Comparison of ENCODE assay signal across 37 cellular contexts in the genomic region with DNA sequence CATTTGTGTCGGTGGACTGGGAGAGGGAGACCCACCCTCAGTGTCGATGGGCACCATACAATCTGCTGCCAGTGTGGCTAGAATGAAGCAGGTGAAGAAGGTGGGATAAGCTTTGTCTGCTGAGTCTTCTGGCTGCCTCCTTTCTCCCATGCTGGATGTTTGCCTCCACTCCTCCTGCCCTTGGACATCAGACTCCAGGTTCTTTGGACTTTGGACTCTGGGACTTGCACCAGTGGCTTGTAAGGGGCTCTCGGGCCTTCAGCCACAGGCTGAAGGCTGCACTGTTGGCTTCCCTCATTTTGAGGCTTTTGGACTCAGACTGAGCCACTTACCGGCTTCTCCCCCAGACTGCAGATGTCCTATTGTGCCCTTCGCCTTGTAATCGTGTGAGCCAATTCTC. TPM values are rescaled to one million over a fixed set of nuclear protein-coding genes. Genes with fewer than 3 reads are reported as not detected.
DNase-seq lines count a peak whose midpoint lies in the region; ATAC-seq, FAIRE-seq and TF ChIP-seq lines count a peak whose summit lies in the region.
"Had no signal": no experiment of that assay in that cellular context is flagged by ENCODE, and none has a peak within 500 bp of the region (broad histone marks: within the 10 kb centered on the region; RNA-seq: fewer than 3 reads in every experiment).

No MANE protein-coding gene starts in this region.

- no peak overlapping the region for H3K27ac Mint-ChIP-seq in activated CD8-positive, alpha-beta T cell treated with anti-CD3 and anti-CD28 coated beads, Interleukin-2, amount 10 ng/mL, durations not matched to agents 7 days and 5 days
- H3K27ac Mint-ChIP-seq: B cell; CD14-positive monocyte; CD4-positive, alpha-beta memory T cell; CD4-positive, alpha-beta T cell; CD4-positive, CD25-positive, alpha-beta regulatory T cell; CD8-positive, alpha-beta T cell had no signal

- TF ChIP-seq POLR2A in HepG2 (IDR thresholded peaks at IDR 0.05; ENCODE audit: insufficient read depth in 1 of 2, low read depth in 2 of 2, low read length in 2 of 2) (no peak), right lobe of liver (IDR thresholded peaks at IDR 0.05) (no peak), gastrocnemius medialis (IDR thresholded peaks at IDR 0.05) (no peak)

- in situ Hi-C loops in HepG2 (cut with HindIII; ENCODE audit: extremely low pct_ligation_motif_present, low pct_unique_long_range_greater_than_20kb) = no loop called here
- in situ Hi-C loops in gastrocnemius medialis (cut with MboI; ENCODE audit: low sequenced_read_pairs in 4 of 4) = no loop called here

- H3K4me3 ChIP-seq in liver (ENCODE audit: low read depth in 1 of 3, low read length in 3 of 3) (peak overlapping the region; percentile 48 to 93 (median 90)), HepG2 (replicated peaks in 1 of 3; ENCODE audit: insufficient read depth in 1 of 3, low read depth in 2 of 3, low read length in 3 of 3) (no peak overlapping the region), right lobe of liver (peak overlapping the region in 2 of 3 donors; percentile 37 to 61), gastrocnemius medialis (no peak overlapping the region)
- H3K4me3 ChIP-seq: A549; BLaER1; BLaER1 treated with 17β-estradiol and CSF1 and Interleukin-3, amounts not matched to agents 10 nM and 100 nM had no signal

- H3K9ac ChIP-seq in liver (ENCODE audit: low read depth in 1 of 2, low read length in 2 of 2) (peak overlapping the region in 1 of 2 donors; percentile 45), HepG2 (ENCODE audit: insufficient read depth, low read depth, low read length) (no peak overlapping the region)
- H3K9ac ChIP-seq: BLaER1; BLaER1 treated with 17β-estradiol and CSF1 and Interleukin-3, amounts not matched to agents 10 nM and 100 nM had no signal

- H3K9me3 Mint-ChIP-seq in activated CD8-positive, alpha-beta T cell treated with anti-CD3 and anti-CD28 coated beads, Interleukin-2, amount 10 ng/mL, durations not matched to agents 7 days and 5 days (ENCODE audit: insufficient read depth) = no peaks in the 10 kb centered on the region
- H3K9me3 Mint-ChIP-seq: CD4-positive, alpha-beta T cell; CD8-positive, alpha-beta memory T cell; CD8-positive, alpha-beta T cell had no signal

- H3K27ac ChIP-seq in liver (ENCODE audit: low read depth in 1 of 2, low read length in 2 of 2) = peak overlapping the region; percentile 82 to 96
- no peak overlapping the region for H3K27ac ChIP-seq in HepG2 (ENCODE audit: extremely low read length, insufficient read depth, low read length)
- H3K27ac ChIP-seq in right lobe of liver = peak overlapping the region in 2 of 3 donors; percentile 67 to 89
- H3K27ac ChIP-seq in gastrocnemius medialis = peak overlapping the region; percentile 98 to 99 (median 98)
- H3K27ac ChIP-seq: 22Rv1; A549; BLaER1; BLaER1 treated with 17β-estradiol and CSF1 and Interleukin-3, amounts not matched to agents 10 nM and 100 nM; C4-2B had no signal

- CTCF ChIA-PET in HepG2 (lab: Yijun Ruan, JAX; ENCODE audit: low intra/inter-chr PET ratio, low total read pairs) = no interaction called here
- CTCF ChIA-PET in activated CD8-positive, alpha-beta T cell treated with anti-CD3 and anti-CD28 coated beads, Interleukin-2, amount 10 ng/mL, durations not matched to agents 7 days and 5 days (lab: Charles Lee) = no interaction called here

- intact Hi-C loops in HepG2 (cut with micrococcal nuclease; ENCODE audit: unreplicated experiment) = no loop called here
- intact Hi-C loops in right lobe of liver (cut with DNase I) = no loop called here
- intact Hi-C loops in gastrocnemius medialis (cut with DNase I; ENCODE audit: low total_unique reads) = no loop called here

- no peak for FAIRE-seq in HepG2 (lab: Jason Lieb, UNC)
- FAIRE-seq: A204.1, A549, D721Med had no signal

- H3K79me2 ChIP-seq in HepG2 (ENCODE audit: insufficient read depth, low read length) = no peaks in the 10 kb centered on the region

- H3K4me1 ChIP-seq in liver (ENCODE audit: control insufficient read depth in 4 of 4, insufficient read depth in 4 of 4, low read length in 3 of 4) (peaks cover 11 to 57% (median 34%) of the 10 kb centered on the region in 4 donors), HepG2 (ENCODE audit: insufficient read depth, low read length) (peaks cover 16% of the 10 kb centered on the region), right lobe of liver (peaks cover 0 to 60% (median 17%) of the 10 kb centered on the region in 4 donors), gastrocnemius medialis (peaks cover 26 to 36% of the 10 kb centered on the region in 2 donors)
- H3K4me1 ChIP-seq: A549; BE2C; BLaER1; BLaER1 treated with 17β-estradiol and CSF1 and Interleukin-3, amounts not matched to agents 10 nM and 100 nM had no signal

- no peaks in the 10 kb centered on the region for H3K4me1 Mint-ChIP-seq in activated CD8-positive, alpha-beta T cell treated with anti-CD3 and anti-CD28 coated beads, Interleukin-2, amount 10 ng/mL, durations not matched to agents 7 days and 5 days (ENCODE audit: low read depth)
- H3K4me1 Mint-ChIP-seq: B cell; CD4-positive, alpha-beta memory T cell; CD4-positive, CD25-positive, alpha-beta regulatory T cell; CD8-positive, alpha-beta memory T cell had no signal

- no peak for TF ChIP-seq EP300 in HepG2 (IDR thresholded peaks at IDR 0.05; ENCODE audit: low read depth in 2 of 2, low read length in 2 of 2)
- TF ChIP-seq EP300 in HepG2 (CRISPR knock-in tag; IDR thresholded peaks at IDR 0.05; ENCODE audit: borderline replicate concordance) = no peak

- no peak for ATAC-seq in HepG2
- peak; percentile 20 for ATAC-seq in left lobe of liver
- peak in 2 of 4 donors; percentile 6 to 26 for ATAC-seq in right lobe of liver
- no peak for ATAC-seq in gastrocnemius medialis
- no peak for ATAC-seq in HG03457 (IDR thresholded peaks at IDR 0.05; ENCODE audit: unreplicated experiment)
- no peak for ATAC-seq in activated CD8-positive, alpha-beta T cell treated with anti-CD3 and anti-CD28 coated beads, Interleukin-2, amount 10 ng/mL, durations not matched to agents 7 days and 5 days
- no peak for ATAC-seq in GM19397 (IDR thresholded peaks at IDR 0.05; ENCODE audit: unreplicated experiment)
- ATAC-seq: A549; CD8-positive, alpha-beta T cell had no signal

- TF ChIP-seq CTCF in liver (IDR thresholded peaks at IDR 0.05; ENCODE audit: low read depth, low read length, missing input control) (no peak), HepG2 (CRISPR knock-in tag; IDR thresholded peaks at IDR 0.05) (no peak), right lobe of liver (IDR thresholded peaks at IDR 0.05) (no peak), gastrocnemius medialis (IDR thresholded peaks at IDR 0.05 in 4 of 5, conservative IDR thresholded peaks at IDR 0.05 in 1 of 5) (no peak)

- H3K9me3 ChIP-seq in liver (ENCODE audit: control insufficient read depth in 4 of 4, low read length in 3 of 4) (no peaks in the 10 kb centered on the region), HepG2 (ENCODE audit: low read length) (no peaks in the 10 kb centered on the region), right lobe of liver (no peaks in the 10 kb centered on the region), gastrocnemius medialis (no peaks in the 10 kb centered on the region)
- H3K9me3 ChIP-seq: A549; BE2C; BLaER1; BLaER1 treated with 17β-estradiol and CSF1 and Interleukin-3, amounts not matched to agents 10 nM and 100 nM; Caco-2 had no signal

- TF ChIP-seq RAD21 in liver (IDR thresholded peaks at IDR 0.05) = peak in 1 of 2 donors; percentile 21
- no peak for TF ChIP-seq RAD21 in HepG2 (CRISPR knock-in tag; IDR thresholded peaks at IDR 0.05)

- POLR2A ChIA-PET in HepG2 (lab: Yijun Ruan, JAX) = no interaction called here
- POLR2A ChIA-PET in activated CD8-positive, alpha-beta T cell treated with anti-CD3 and anti-CD28 coated beads, Interleukin-2, amount 10 ng/mL, durations not matched to agents 7 days and 5 days (lab: Charles Lee) = no interaction called here

- H2AFZ ChIP-seq in HepG2 (ENCODE audit: low read length) = no peak overlapping the region

- DNase-seq in HepG2 (ENCODE audit: low spot score) (no peak), left lobe of liver (ENCODE audit: low spot score) (peak; percentile 74), right lobe of liver (peak in 1 of 3 donors; percentile 73), gastrocnemius medialis (peak in 1 of 2 donors; percentile 4)
- no peak for DNase-seq in activated CD8-positive, alpha-beta T cell treated with anti-CD3 and anti-CD28 coated beads, Interleukin-2, amount 10 ng/mL, durations not matched to agents 7 days and 5 days
- DNase-seq: 8988T; ACHN; AML-193; BE2C; C1 segment of cervical spinal cord; Caco-2; Calu3; CD4-positive, alpha-beta memory T cell; CD4-positive, alpha-beta T cell; CD4-positive, CD25-positive, alpha-beta regulatory T cell; CD8-positive, alpha-beta memory T cell; CD8-positive, alpha-beta T cell; COR-L47; DMS 273 treated with DMSO at 0.1 percent for 48 hours; DMS153; DMS53; DMS79; DMS79 treated with DMSO at 0.1 percent for 48 hours; DND-41; EL had no signal

- H3K4me3 Mint-ChIP-seq in activated CD8-positive, alpha-beta T cell treated with anti-CD3 and anti-CD28 coated beads, Interleukin-2, amount 10 ng/mL, durations not matched to agents 7 days and 5 days = no peak overlapping the region
- H3K4me3 Mint-ChIP-seq: B cell; CD14-positive monocyte; CD4-positive, alpha-beta memory T cell; CD4-positive, alpha-beta T cell; CD4-positive, CD25-positive, alpha-beta regulatory T cell; CD8-positive, alpha-beta memory T cell; CD8-positive, alpha-beta T cell had no signal

- H3K27me3 Mint-ChIP-seq in activated CD8-positive, alpha-beta T cell treated with anti-CD3 and anti-CD28 coated beads, Interleukin-2, amount 10 ng/mL, durations not matched to agents 7 days and 5 days (ENCODE audit: low read depth) = no peaks in the 10 kb centered on the region
- H3K27me3 Mint-ChIP-seq: CD4-positive, alpha-beta T cell had no signal

- H3K36me3 ChIP-seq in liver (ENCODE audit: control insufficient read depth in 4 of 4, insufficient read depth in 3 of 4, low read depth in 1 of 4, low read length in 3 of 4) (no peaks in the 10 kb centered on the region), HepG2 (replicated peaks in 1 of 2; ENCODE audit: control insufficient read depth in 1 of 2, insufficient read depth in 2 of 2, low read length in 2 of 2) (no peaks in the 10 kb centered on the region), right lobe of liver (no peaks in the 10 kb centered on the region), gastrocnemius medialis (no peaks in the 10 kb centered on the region)
- H3K36me3 ChIP-seq: BE2C; BLaER1; BLaER1 treated with 17β-estradiol and CSF1 and Interleukin-3, amounts not matched to agents 10 nM and 100 nM had no signal

- 71% methylated on average over 6 of the region's 6 CpGs for WGBS in liver
- 68% methylated on average over 6 of the region's 6 CpGs for WGBS in HepG2 (ENCODE audit: low lambda C conversion rate)
- 60% methylated on average over 6 of the region's 6 CpGs for WGBS in right lobe of liver (ENCODE audit: insufficient coverage, low coverage, low lambda C conversion rate, missing lambda C conversion rate)

- no TSS peak for BruUV-seq in HepG2 (replicated peaks; lab: Mats Ljungman, UMichigan)

- H3K36me3 Mint-ChIP-seq in activated CD8-positive, alpha-beta T cell treated with anti-CD3 and anti-CD28 coated beads, Interleukin-2, amount 10 ng/mL, durations not matched to agents 7 days and 5 days (ENCODE audit: low read depth) = no peaks in the 10 kb centered on the region
- H3K36me3 Mint-ChIP-seq: CD14-positive monocyte; CD4-positive, alpha-beta memory T cell; CD4-positive, CD25-positive, alpha-beta regulatory T cell; CD8-positive, alpha-beta memory T cell; CD8-positive, alpha-beta T cell had no signal

- H3K27me3 ChIP-seq in liver (ENCODE audit: control insufficient read depth in 4 of 4, insufficient read depth in 4 of 4, low read length in 3 of 4) (no peaks in the 10 kb centered on the region), HepG2 (ENCODE audit: control insufficient read depth in 1 of 2, insufficient read depth in 2 of 2, low read length in 2 of 2) (no peaks in the 10 kb centered on the region), right lobe of liver (no peaks in the 10 kb centered on the region), gastrocnemius medialis (no peaks in the 10 kb centered on the region)
- H3K27me3 ChIP-seq: BE2C; BLaER1; BLaER1 treated with 17β-estradiol and CSF1 and Interleukin-3, amounts not matched to agents 10 nM and 100 nM had no signal

- no peaks in the 10 kb centered on the region for H4K20me1 ChIP-seq in HepG2 (ENCODE audit: insufficient read depth, low read length)
- H4K20me1 ChIP-seq: BLaER1; BLaER1 treated with 17β-estradiol and CSF1 and Interleukin-3, amounts not matched to agents 10 nM and 100 nM had no signal

- no peak overlapping the region for H3K4me2 ChIP-seq in HepG2 (ENCODE audit: low read depth, low read length)
- H3K4me2 ChIP-seq: A549; BLaER1; BLaER1 treated with 17β-estradiol and CSF1 and Interleukin-3, amounts not matched to agents 10 nM and 100 nM had no signal

RNA-seq across cellular contexts. Expression of gene OSBPL11, which starts 23.6 kb away (rescaled TPM):
- total RNA-seq in liver (10 to 100 TPM; 12.7 to 22.5 TPM), HepG2 (2016; rRNA removed; fragmentation: Illumina TruSeq; extraction: Trizol) (10.9 and 18.7 TPM in 2 replicates), left lobe of liver (11.2 TPM), right lobe of liver (10 to 100 TPM in 5 of 6 experiments, 1 to 10 TPM in 1; 9.3 to 24.6 (median 13.4) TPM), gastrocnemius medialis (100 to 1,000 TPM in 1 of 4 donors, 10 to 100 TPM in 3; 43.3 to 115 (median 78.9) TPM)
- polyA plus RNA-seq in liver (1 to 10 TPM; 7.1 to 8.1 TPM), HepG2 (2011; rRNA removed) (3.9 TPM in 2 replicates)
- total RNA-seq in HepG2 (2016; cell fraction: cytosol; rRNA removed; fragmentation: Illumina TruSeq; extraction: Trizol; ENCODE audit: low read depth) = 2.9 and 3.2 TPM in 2 replicates
- total RNA-seq in HepG2 (2016; cell fraction: insoluble cytoplasmic fraction; rRNA removed; fragmentation: Illumina TruSeq; extraction: Trizol) = 11.5 and 16.9 TPM in 2 replicates
- total RNA-seq in HepG2 (2016; cell fraction: membrane; rRNA removed; fragmentation: Illumina TruSeq; extraction: Trizol) = 9.0 and 9.8 TPM in 2 replicates
- total RNA-seq in HepG2 (2016; cell fraction: nucleus; rRNA removed; fragmentation: Illumina TruSeq; extraction: Trizol) = 8.9 and 9.6 TPM in 2 replicates
- polyA plus RNA-seq in HepG2 (2011; cell fraction: cytosol; rRNA removed) = 2.0 and 3.4 TPM in 2 replicates
- 1.5 and 1.7 TPM in 2 replicates for polyA plus RNA-seq in HepG2 (2011; cell fraction: nucleus; rRNA removed)
- polyA plus RNA-seq in HepG2 (2012) = 6.5 and 7.2 TPM in 2 replicates
- polyA plus RNA-seq in HepG2 (2016; cell fraction: cytosol; fragmentation: Illumina TruSeq; extraction: Trizol; ENCODE audit: low read depth) = 1.2 TPM in 2 replicates
- 15.7 and 16.2 TPM in 2 replicates for polyA plus RNA-seq in HepG2 (2016; cell fraction: insoluble cytoplasmic fraction; fragmentation: Illumina TruSeq; extraction: Trizol; ENCODE audit: low read depth)
- 4.6 and 4.7 TPM in 2 replicates for polyA plus RNA-seq in HepG2 (2016; cell fraction: membrane; fragmentation: Illumina TruSeq; extraction: Trizol; ENCODE audit: low read depth)
- polyA plus RNA-seq in HepG2 (2016; cell fraction: nucleus; fragmentation: Illumina TruSeq; extraction: Trizol; ENCODE audit: insufficient read depth, low read depth) = 10.4 and 11.5 TPM in 2 replicates
- 5.5 and 9.0 TPM in 2 replicates for polyA minus RNA-seq in HepG2 (2011; rRNA and poly(A)+ RNA removed; ENCODE audit: low replicate concordance)
- polyA minus RNA-seq in HepG2 (2011; cell fraction: cytosol; rRNA and poly(A)+ RNA removed) = 4.7 and 6.8 TPM in 2 replicates
- polyA minus RNA-seq in HepG2 (2011; cell fraction: nucleus; rRNA and poly(A)+ RNA removed) = 5.5 and 6.8 TPM in 2 replicates
- 10 to 100 TPM; 13.2 to 13.7 TPM for total RNA-seq in activated CD8-positive, alpha-beta T cell treated with anti-CD3 and anti-CD28 coated beads, Interleukin-2, amount 10 ng/mL, durations not matched to agents 7 days and 5 days

Comparison
In these comparisons a context has a peak if more than half of its experiments do, and no peak if none do; other contexts are left out.
1. H3K4me3 ChIP-seq: peak in liver (3 of 3) and right lobe of liver (2 of 3); none in HepG2 (0 of 3) and gastrocnemius medialis (0 of 4).